18 cellular contexts compared by ENCODE assay signal in the genomic region with DNA sequence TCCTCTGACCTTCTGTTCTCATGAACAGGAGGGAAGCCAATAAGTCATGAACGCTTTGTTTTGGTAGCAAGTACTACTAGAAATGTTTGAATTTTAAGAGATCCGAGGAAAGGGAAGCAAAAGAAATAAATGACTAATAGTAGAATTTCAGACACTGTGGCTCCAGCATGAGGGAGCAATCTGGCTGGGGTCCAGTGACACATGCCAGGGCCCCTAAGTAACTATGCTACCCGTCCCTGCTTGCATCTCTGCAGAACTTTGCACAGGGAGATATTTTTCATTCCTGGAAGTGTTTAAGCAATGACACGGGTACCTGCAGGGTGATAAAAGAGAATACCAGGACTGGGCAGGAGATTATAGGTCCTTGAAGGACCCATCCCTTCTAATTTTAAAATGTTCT. TPM values are rescaled to one million over a fixed set of nuclear protein-coding genes. Genes with fewer than 3 reads are reported as not detected.
DNase-seq lines count a peak whose midpoint lies in the region; ATAC-seq and TF ChIP-seq lines count a peak whose summit lies in the region.
"Had no signal": no experiment of that assay in that cellular context is flagged by ENCODE, and none has a peak within 500 bp of the region (broad histone marks: within the 10 kb centered on the region; RNA-seq: fewer than 3 reads in every experiment).

No MANE protein-coding gene starts in this region.

- H3K4me3 ChIP-seq in SJSA1, result no peak overlapping the region
- no peak overlapping the region for H3K4me3 ChIP-seq in tibial artery

- TF ChIP-seq CTCF in foreskin keratinocyte (conservative IDR thresholded peaks at IDR 0.05) (no peak), tibial artery (IDR thresholded peaks at IDR 0.05) (no peak)

- ATAC-seq in foreskin keratinocyte, result peak; percentile 14
- ATAC-seq in GM21723 (IDR thresholded peaks at IDR 0.05; ENCODE audit: unreplicated experiment), result no peak

- peaks cover 16% of the 10 kb centered on the region for H3K4me1 ChIP-seq in SJSA1 (replicated peaks)
- peaks cover 27% of the 10 kb centered on the region for H3K4me1 ChIP-seq in foreskin keratinocyte
- H3K4me1 ChIP-seq in tibial artery, result peaks cover 0 to 30% (median 8%) of the 10 kb centered on the region in 4 donors
- H3K4me1 ChIP-seq: pancreas, Peyer's patch had no signal

- no peak overlapping the region for H3K27ac Mint-ChIP-seq in activated naive CD4-positive, alpha-beta T cell treated with anti-CD3 and anti-CD28 coated beads, Interleukin-2, amount 10 ng/mL, durations not matched to agents 7 days and 5 days
- H3K27ac Mint-ChIP-seq: T-helper 17 cell had no signal

- peak overlapping the region; percentile 8 for H3K4me3 Mint-ChIP-seq in activated naive CD4-positive, alpha-beta T cell treated with anti-CD3 and anti-CD28 coated beads, Interleukin-2, amount 10 ng/mL, durations not matched to agents 7 days and 5 days
- H3K4me3 Mint-ChIP-seq: T-helper 17 cell had no signal

- H3K27ac ChIP-seq in SJSA1, result peak overlapping the region; percentile 63
- no peak overlapping the region for H3K27ac ChIP-seq in foreskin keratinocyte
- H3K27ac ChIP-seq in tibial artery, result peak overlapping the region; percentile 74 to 80
- no peak overlapping the region for H3K27ac ChIP-seq in caudate nucleus (ENCODE audit: low read depth, low read length)
- H3K27ac ChIP-seq: pancreas had no signal

- H3K36me3 Mint-ChIP-seq in activated naive CD4-positive, alpha-beta T cell treated with anti-CD3 and anti-CD28 coated beads, Interleukin-2, amount 10 ng/mL, durations not matched to agents 7 days and 5 days, result no peaks in the 10 kb centered on the region
- H3K36me3 Mint-ChIP-seq: brain had no signal

- H3K9me3 Mint-ChIP-seq in activated naive CD4-positive, alpha-beta T cell treated with anti-CD3 and anti-CD28 coated beads, Interleukin-2, amount 10 ng/mL, durations not matched to agents 7 days and 5 days, result no peaks in the 10 kb centered on the region

- H3K36me3 ChIP-seq in SJSA1 (no peaks in the 10 kb centered on the region), tibial artery (no peaks in the 10 kb centered on the region)
- H3K36me3 ChIP-seq: pancreas, Peyer's patch had no signal

- H3K27me3 ChIP-seq in SJSA1 (replicated peaks) (no peaks in the 10 kb centered on the region), foreskin keratinocyte (peaks cover 3% of the 10 kb centered on the region), tibial artery (no peaks in the 10 kb centered on the region)
- H3K27me3 ChIP-seq: Peyer's patch had no signal

- H3K4me1 Mint-ChIP-seq in activated naive CD4-positive, alpha-beta T cell treated with anti-CD3 and anti-CD28 coated beads, Interleukin-2, amount 10 ng/mL, durations not matched to agents 7 days and 5 days, result peaks cover 26% of the 10 kb centered on the region

- CTCF ChIA-PET in activated naive CD4-positive, alpha-beta T cell treated with anti-CD3 and anti-CD28 coated beads, Interleukin-2, amount 10 ng/mL, durations not matched to agents 7 days and 5 days (lab: Charles Lee), result interaction anchor here (1.0 to 10.3 kb wide), 11 partner anchors 11 to 455 kb away, joined by 3 to 270 read pairs (median 5); no protein-coding TSS in a partner anchor

- no peaks in the 10 kb centered on the region for H3K9me3 ChIP-seq in SJSA1 (replicated peaks)
- no peaks in the 10 kb centered on the region for H3K9me3 ChIP-seq in tibial artery
- H3K9me3 ChIP-seq: Peyer's patch had no signal

- no peak for DNase-seq in activated naive CD4-positive, alpha-beta T cell treated with anti-CD3 and anti-CD28 coated beads, Interleukin-2, amount 10 ng/mL, durations not matched to agents 7 days and 5 days
- no peak for DNase-seq in activated naive CD4-positive, alpha-beta T cell treated with Interleukin-2 at 50 U/mL for 16 hours
- DNase-seq in SJSA1 (ENCODE audit: low read depth in 1 of 2, low spot score in 2 of 2), result peak; percentile 43 to 60
- DNase-seq in foreskin keratinocyte, result peak; percentile 64 to 78
- no peak for DNase-seq in tibial artery
- DNase-seq in caudate nucleus (lab: John Stamatoyannopoulos, UW), result no peak
- no peak for DNase-seq in NCI-H226
- DNase-seq: 8988T; activated gamma-delta T cell; islet precursor cell; NCI-H187; NCI-H510A; pancreas; Peyer's patch; stimulated activated naive CD4-positive, alpha-beta T cell treated with Interleukin-2 at 50 U/mL for 16 hours had no signal

- intact Hi-C loops in tibial artery (cut with DNase I; ENCODE audit: low total_unique reads), result loop anchor here (2.0 to 10.0 kb wide), 2 partner anchors 425 to 459 kb away; no protein-coding TSS in a partner anchor

- peaks cover 48% of the 10 kb centered on the region for H3K27me3 Mint-ChIP-seq in activated naive CD4-positive, alpha-beta T cell treated with anti-CD3 and anti-CD28 coated beads, Interleukin-2, amount 10 ng/mL, durations not matched to agents 7 days and 5 days

RNA-seq across cellular contexts. Expression of a gene that starts 7.3 kb away (rescaled TPM):
- 0.03 TPM in 1 of 2 replicates, not detected in the other for total RNA-seq in SJSA1 (2014; rRNA removed; shearing (Covaris generic))
- not detected in 2 replicates for total RNA-seq in foreskin keratinocyte
- polyA plus RNA-seq in foreskin keratinocyte, result not detected in 2 replicates
- total RNA-seq: T-helper 17 cell had no signal

RNA-seq across cellular contexts. Expression of a gene that starts 12.8 kb away (rescaled TPM):
- total RNA-seq in SJSA1 (2014; rRNA removed; shearing (Covaris generic)), result 1.2 and 1.3 TPM in 2 replicates
- total RNA-seq in foreskin keratinocyte, result 0.49 and 1.7 TPM in 2 replicates
- polyA plus RNA-seq in foreskin keratinocyte, result 0.25 and 0.75 TPM in 2 replicates
- total RNA-seq: T-helper 17 cell had no signal

Comparison
In these comparisons a context has a peak if more than half of its experiments do, and no peak if none do; other contexts are left out.
1. DNase-seq: peak in SJSA1 (2 of 2) and foreskin keratinocyte (2 of 2); none in activated naive CD4-positive, alpha-beta T cell treated with anti-CD3 and anti-CD28 coated beads, Interleukin-2, amount 10 ng/mL, durations not matched to agents 7 days and 5 days (single experiment), activated naive CD4-positive, alpha-beta T cell treated with Interleukin-2 at 50 U/mL for 16 hours (single experiment), tibial artery (0 of 2), caudate nucleus (0 of 61) and NCI-H226 (single experiment).
2. H3K27ac ChIP-seq: peak in SJSA1 (single experiment) and tibial artery (2 of 2); none in foreskin keratinocyte (single experiment) and caudate nucleus (single experiment).